In genomic region chr22:24961217-24961844, GRCh38 we compare ENCODE assay signal across 2 cellular contexts.
TF ChIP-seq lines count a peak whose summit lies in the region.

No MANE protein-coding gene starts in this region.

TF ChIP-seq in GM12878, 131 proteins besides CTCF, POLR2A, EP300 and RAD21:
- TF ChIP-seq SMAD5 (IDR thresholded peaks at IDR 0.05; ENCODE audit: low read depth) (no peak), USF1 (IDR thresholded peaks at IDR 0.05; ENCODE audit: borderline replicate concordance, extremely low read length, insufficient read depth, low read depth, low read length) (peak; percentile 33), KAT2A (conservative IDR thresholded peaks at IDR 0.05; ENCODE audit: control insufficient read depth, low read depth, low read length) (no peak)

TF ChIP-seq in HepG2, 621 proteins besides CTCF, POLR2A, EP300 and RAD21:
- TF ChIP-seq RBAK (CRISPR knock-in tag; IDR thresholded peaks at IDR 0.05) (peak; percentile 94), HIVEP1 (CRISPR knock-in tag; IDR thresholded peaks at IDR 0.05) (no peak)
